ENCODE assay signal across 12 cellular contexts in the genomic region with DNA sequence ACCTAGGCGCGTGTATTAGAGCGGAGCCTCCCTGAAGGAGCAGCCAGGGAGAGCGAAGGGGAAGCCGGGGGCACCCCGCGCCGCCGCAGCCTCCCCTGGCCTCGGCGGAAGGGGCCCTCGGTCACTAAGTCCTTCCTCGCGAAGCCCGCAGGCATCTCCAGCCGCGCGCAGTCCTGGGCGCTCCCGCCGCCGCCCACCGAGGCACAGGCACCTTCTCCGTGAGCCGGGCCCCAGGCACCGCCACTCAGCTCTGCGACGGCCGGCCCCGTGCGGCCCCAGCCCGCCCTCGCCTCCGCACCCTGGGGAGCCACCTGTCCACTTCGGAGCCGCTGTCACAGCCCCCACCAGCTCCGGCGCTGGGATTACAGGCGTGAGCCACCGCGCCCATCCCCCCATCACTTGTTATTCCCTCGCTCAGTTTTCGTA.
DNase-seq lines count a peak whose midpoint lies in the region; ATAC-seq and TF ChIP-seq lines count a peak whose summit lies in the region.
"Had no signal": no experiment of that assay in that cellular context is flagged by ENCODE, and none has a peak within 500 bp of the region (broad histone marks: within the 10 kb centered on the region; RNA-seq: fewer than 3 reads in every experiment).

No MANE protein-coding gene starts in this region.

- H3K27me3 ChIP-seq in dorsolateral prefrontal cortex (peaks cover 0 to 32% (median 3%) of the 10 kb centered on the region in 45 donors), kidney epithelial cell (ENCODE audit: control insufficient read depth, insufficient read depth, low read length) (peaks cover 12% of the 10 kb centered on the region), subcutaneous abdominal adipose tissue (ENCODE audit: control insufficient read depth in 5 of 5, insufficient read depth in 4 of 5, low read length in 5 of 5) (peaks cover 0 to 14% (median 11%) of the 10 kb centered on the region in 5 donors)

- ATAC-seq in activated T-cell treated with anti-CD3 and anti-CD28 coated beads, Interleukin-2, amount 50 U/mL, for 72 hours (replicated peaks in 1 of 2): no peak

- peak overlapping the region in 1 of 2 donors; percentile 32 for H3K4me3 Mint-ChIP-seq in activated T-cell treated with anti-CD3 and anti-CD28 coated beads, Interleukin-2, amount 50 U/mL, for 72 hours

- no peak overlapping the region for H3K9ac ChIP-seq in subcutaneous abdominal adipose tissue (ENCODE audit: low read length in 5 of 5)

- H3K4me3 ChIP-seq in dorsolateral prefrontal cortex (peak overlapping the region in 58 of 59 donors; percentile 7 to 66 (median 51)), kidney epithelial cell (ENCODE audit: low read depth, low read length) (peak overlapping the region; percentile 20), subcutaneous abdominal adipose tissue (ENCODE audit: low read depth in 1 of 5, low read length in 5 of 5) (peak overlapping the region; percentile 18 to 56 (median 25))
- H3K4me3 ChIP-seq: prostate gland had no signal

- no peak overlapping the region for H3K27ac Mint-ChIP-seq in activated T-cell treated with anti-CD3 and anti-CD28 coated beads, Interleukin-2, amount 50 U/mL, for 72 hours

- TF ChIP-seq CTCF in dorsolateral prefrontal cortex (IDR thresholded peaks at IDR 0.05 in 54 of 56, conservative IDR thresholded peaks at IDR 0.05 in 2 of 56; ENCODE audit: low read depth in 1 of 56, partially characterized antibody in 56 of 56) (no peak), kidney epithelial cell (IDR thresholded peaks at IDR 0.05; ENCODE audit: insufficient read depth, low read length, poor library complexity, severe bottlenecking) (no peak)

- peak; percentile 56 for DNase-seq in NCI-H82 treated with DMSO at 0.1 percent for 48 hours (lab: John Stamatoyannopoulos, UW; ENCODE audit: unreplicated experiment)
- peak in 2 of 10 donors; percentile 24 to 45 for DNase-seq in dorsolateral prefrontal cortex
- DNase-seq in kidney epithelial cell (ENCODE audit: low read depth): no peak
- DNase-seq in activated T-cell treated with anti-CD3 and anti-CD28 coated beads, Interleukin-2, amount 50 U/mL, for 72 hours: no peak
- DNase-seq in midbrain (lab: John Stamatoyannopoulos, UW): no peak
- no peak for DNase-seq in NCI-H1417 treated with DMSO at 0.1 percent for 48 hours (lab: John Stamatoyannopoulos, UW)
- DNase-seq: DMS 273 treated with DMSO at 0.1 percent for 48 hours, erythroblast, NCI-H2029, T-helper 2 cell had no signal

- no peaks in the 10 kb centered on the region for H3K36me3 ChIP-seq in kidney epithelial cell (ENCODE audit: control insufficient read depth, insufficient read depth, low read length)
- H3K36me3 ChIP-seq in subcutaneous abdominal adipose tissue (ENCODE audit: control insufficient read depth in 5 of 5, insufficient read depth in 5 of 5, low read length in 5 of 5): no peaks in the 10 kb centered on the region
- H3K36me3 ChIP-seq: prostate gland had no signal

- intact Hi-C loops in dorsolateral prefrontal cortex (cut with DNase I): no loop called here

- H3K9me3 ChIP-seq in subcutaneous abdominal adipose tissue (ENCODE audit: control insufficient read depth in 5 of 5, low read length in 5 of 5): peaks cover 0 to 5% (median 0%) of the 10 kb centered on the region in 5 donors
- H3K9me3 ChIP-seq: prostate gland had no signal

- no peaks in the 10 kb centered on the region for H3K9me3 Mint-ChIP-seq in activated T-cell treated with anti-CD3 and anti-CD28 coated beads, Interleukin-2, amount 50 U/mL, for 72 hours

- peaks cover 63% of the 10 kb centered on the region for H3K27me3 Mint-ChIP-seq in activated T-cell treated with anti-CD3 and anti-CD28 coated beads, Interleukin-2, amount 50 U/mL, for 72 hours (ENCODE audit: low read depth)

- no peaks in the 10 kb centered on the region for H3K36me3 Mint-ChIP-seq in activated T-cell treated with anti-CD3 and anti-CD28 coated beads, Interleukin-2, amount 50 U/mL, for 72 hours (ENCODE audit: insufficient read depth in 2 of 2)

- H3K4me1 ChIP-seq in subcutaneous abdominal adipose tissue (ENCODE audit: control insufficient read depth in 5 of 5, insufficient read depth in 5 of 5, low read length in 5 of 5): peaks cover 0 to 13% (median 11%) of the 10 kb centered on the region in 5 donors
- H3K4me1 ChIP-seq: prostate gland had no signal

- peaks cover 7% of the 10 kb centered on the region for H3K4me1 Mint-ChIP-seq in activated T-cell treated with anti-CD3 and anti-CD28 coated beads, Interleukin-2, amount 50 U/mL, for 72 hours (ENCODE audit: low read depth)

- H3K27ac ChIP-seq in dorsolateral prefrontal cortex (peak overlapping the region in 1 of 59 donors; percentile 54), subcutaneous abdominal adipose tissue (ENCODE audit: low read depth, low read length) (no peak overlapping the region)
- H3K27ac ChIP-seq: prostate gland had no signal
